13 cellular contexts compared by ENCODE assay signal in genomic region chr4:22488136-22488535, GRCh38. TPM values are rescaled to one million over a fixed set of nuclear protein-coding genes. Genes with fewer than 3 reads are reported as not detected.
A peak's percentile ranks its signal among the peaks of the same experiment; 100 is the strongest.
DNase-seq lines count a peak whose midpoint lies in the region; ATAC-seq and TF ChIP-seq lines count a peak whose summit lies in the region.
"Had no signal": no experiment of that assay in that cellular context is flagged by ENCODE, and none has a peak within 500 bp of the region (broad histone marks: within the 10 kb centered on the region; RNA-seq: fewer than 3 reads in every experiment).

No MANE protein-coding gene starts in this region.

- no peak overlapping the region for H2AFZ ChIP-seq in MM.1S (ENCODE audit: low read length)
- H2AFZ ChIP-seq: PC-9 had no signal

- intact Hi-C loops in left ventricle myocardium inferior (cut with micrococcal nuclease) (no loop called here), cardiac septum (cut with DNase I) (no loop called here), aorta (cut with DNase I) (no loop called here)

- in situ Hi-C loops in GM13976 (cut with MboI; ENCODE audit: low sequenced_read_pairs, unreplicated experiment), result no loop called here

- no peaks in the 10 kb centered on the region for H3K9me2 ChIP-seq in MM.1S (replicated peaks; ENCODE audit: insufficient read depth, low read length)

- H3K4me3 ChIP-seq in left ventricle myocardium inferior (no peak overlapping the region), aorta (ENCODE audit: low read length in 2 of 2) (no peak overlapping the region), MM.1S (ENCODE audit: low read length) (no peak overlapping the region)
- H3K4me3 ChIP-seq: PC-9 had no signal

- ATAC-seq in HG03432 (IDR thresholded peaks at IDR 0.05; ENCODE audit: unreplicated experiment), result peak; percentile 38
- ATAC-seq in aorta (ENCODE audit: low FRiP score), result no peak

- H3K36me3 ChIP-seq in left ventricle myocardium inferior (no peaks in the 10 kb centered on the region), aorta (ENCODE audit: control insufficient read depth in 1 of 2, insufficient read depth in 2 of 2, low read length in 1 of 2) (no peaks in the 10 kb centered on the region), MM.1S (replicated peaks; ENCODE audit: insufficient read depth, low read length) (no peaks in the 10 kb centered on the region)

- no peaks in the 10 kb centered on the region for H3F3A ChIP-seq in MM.1S (ENCODE audit: insufficient read depth, low read length)

- TF ChIP-seq CTCF in left ventricle myocardium inferior (IDR thresholded peaks at IDR 0.05; ENCODE audit: borderline replicate concordance), result no peak
- no peak for TF ChIP-seq CTCF in glutamatergic neuron (IDR thresholded peaks at IDR 0.05; ENCODE audit: partially characterized antibody, unreplicated experiment)
- TF ChIP-seq CTCF in GM13976 (IDR thresholded peaks at IDR 0.05; ENCODE audit: borderline replicate concordance, control extremely low read depth, extremely low read depth, insufficient read depth, missing control alignments), result no peak
- TF ChIP-seq CTCF in MM.1S (IDR thresholded peaks at IDR 0.05; ENCODE audit: low read length), result no peak

- no peak for DNase-seq in left ventricle myocardium inferior
- no peak for DNase-seq in cardiac septum (ENCODE audit: low spot score)
- DNase-seq in glutamatergic neuron, result no peak
- DNase-seq in GM13976 (ENCODE audit: low spot score), result no peak
- DNase-seq in aorta, result no peak
- no peak for DNase-seq in MM.1S
- DNase-seq: HFFc6, KG1, NCI-H1105 treated with DMSO at 0.1 percent for 48 hours, NCI-H526 treated with DMSO at 0.1 percent for 48 hours, PC-9 had no signal

- H3K27me3 Mint-ChIP-seq in glutamatergic neuron (ENCODE audit: unreplicated experiment), result peaks cover 2% of the 10 kb centered on the region
- H3K27me3 Mint-ChIP-seq: B cell had no signal

- no peaks in the 10 kb centered on the region for H3K9me3 ChIP-seq in left ventricle myocardium inferior (replicated peaks)
- no peaks in the 10 kb centered on the region for H3K9me3 ChIP-seq in aorta (ENCODE audit: control insufficient read depth, low read length)
- no peaks in the 10 kb centered on the region for H3K9me3 ChIP-seq in MM.1S (replicated peaks; ENCODE audit: insufficient read depth, low read length)

- H3K9me3 Mint-ChIP-seq in glutamatergic neuron (ENCODE audit: unreplicated experiment), result peaks cover 3% of the 10 kb centered on the region
- H3K9me3 Mint-ChIP-seq: HFFc6 had no signal

- peaks cover 27% of the 10 kb centered on the region for H3K79me2 ChIP-seq in MM.1S (ENCODE audit: low read length)

- H4K20me1 ChIP-seq in MM.1S (ENCODE audit: insufficient read depth, low read length), result no peaks in the 10 kb centered on the region

- H3K27me3 ChIP-seq in left ventricle myocardium inferior (ENCODE audit: low read depth) (no peaks in the 10 kb centered on the region), aorta (ENCODE audit: control insufficient read depth in 1 of 2, insufficient read depth in 2 of 2, low read length in 1 of 2) (no peaks in the 10 kb centered on the region), MM.1S (replicated peaks; ENCODE audit: insufficient read depth, low read length) (no peaks in the 10 kb centered on the region)

- H3K9ac ChIP-seq in MM.1S (ENCODE audit: low read length), result no peak overlapping the region

- H3K4me2 ChIP-seq in MM.1S (ENCODE audit: low read depth, low read length), result no peak overlapping the region
- H3K4me2 ChIP-seq: PC-9 had no signal

- peak overlapping the region; percentile 47 for H3K27ac ChIP-seq in left ventricle myocardium inferior (replicated peaks)
- H3K27ac ChIP-seq in aorta (ENCODE audit: low read depth in 1 of 2, low read length in 2 of 2), result no peak overlapping the region
- no peak overlapping the region for H3K27ac ChIP-seq in MM.1S (ENCODE audit: low read length)
- H3K27ac ChIP-seq: PC-9 had no signal

- WGBS in aorta, 2 donors, result 58 to 90% methylated on average over 2 of the region's 2 CpGs

- H3K4me1 ChIP-seq in left ventricle myocardium inferior (peaks cover 62% of the 10 kb centered on the region), aorta (ENCODE audit: control insufficient read depth in 1 of 2, insufficient read depth in 2 of 2, low read length in 2 of 2) (peaks cover 0 to 7% of the 10 kb centered on the region in 2 donors), MM.1S (ENCODE audit: low read length) (no peaks in the 10 kb centered on the region)

- H3K4me1 Mint-ChIP-seq in glutamatergic neuron (ENCODE audit: low read depth, unreplicated experiment), result peaks cover 50% of the 10 kb centered on the region
- H3K4me1 Mint-ChIP-seq: B cell had no signal

- no peaks in the 10 kb centered on the region for H3K36me3 Mint-ChIP-seq in glutamatergic neuron (ENCODE audit: unreplicated experiment)

- H3K27ac Mint-ChIP-seq in glutamatergic neuron (ENCODE audit: unreplicated experiment), result peak overlapping the region; percentile 33
- H3K27ac Mint-ChIP-seq: B cell, HFFc6 had no signal

- H3K4me3 Mint-ChIP-seq in glutamatergic neuron (ENCODE audit: unreplicated experiment), result no peak overlapping the region
- H3K4me3 Mint-ChIP-seq: B cell, HFFc6 had no signal

RNA-seq across cellular contexts. Expression of gene ADGRA3, which starts 27.7 kb away (rescaled TPM):
- total RNA-seq in left ventricle myocardium inferior (26.9 TPM), cardiac septum (23.3 TPM), glutamatergic neuron (ENCODE audit: unreplicated experiment) (76.2 TPM), aorta (10 to 100 TPM; 15.2 to 22.5 TPM)
- 10 to 100 TPM in 1 of 2 donors, 1 to 10 TPM in 1; 6.6 to 13.1 TPM for polyA plus RNA-seq in aorta
- total RNA-seq: B cell had no signal
